ENCODE assay signal across 8 cellular contexts in genomic region chr11:118530180-118530682, GRCh38.
DNase-seq lines count a peak whose midpoint lies in the region; ATAC-seq lines count a peak whose summit lies in the region.

No MANE protein-coding gene starts in this region.

- H3K27me3 ChIP-seq in mucosa of rectum (ENCODE audit: control insufficient read depth in 2 of 2, insufficient read depth in 2 of 2, low read length in 2 of 2) = no peaks in the 10 kb centered on the region

- no peaks in the 10 kb centered on the region for H3K27me3 Mint-ChIP-seq in activated T-cell treated with anti-CD3 and anti-CD28 coated beads, Interleukin-2, amount 50 U/mL, for 24 hours

- no peak for ATAC-seq in HG02870 (IDR thresholded peaks at IDR 0.05; ENCODE audit: unreplicated experiment)
- no peak for ATAC-seq in HG03159 (IDR thresholded peaks at IDR 0.05; ENCODE audit: unreplicated experiment)
- ATAC-seq in HG02571 (IDR thresholded peaks at IDR 0.05; ENCODE audit: unreplicated experiment) = no peak

- H3K27ac ChIP-seq in cingulate gyrus (ENCODE audit: low read depth, low read length) (peak overlapping the region; percentile 60), mucosa of rectum (ENCODE audit: low read depth in 2 of 2, low read length in 2 of 2) (no peak overlapping the region)

- H3K4me3 ChIP-seq in mucosa of rectum (ENCODE audit: low read length in 2 of 2) = peak overlapping the region; percentile 58 to 81

- H3K4me1 ChIP-seq in mucosa of rectum (ENCODE audit: control insufficient read depth in 2 of 2, insufficient read depth in 2 of 2, low read length in 2 of 2) = peaks cover 16 to 19% of the 10 kb centered on the region in 2 donors

- no peak for DNase-seq in activated T-cell treated with anti-CD3 and anti-CD28 coated beads, Interleukin-2, amount 50 U/mL, for 24 hours
- DNase-seq in activated T-cell treated with anti-CD3 and anti-CD28 coated beads for 4 hours (no peak), NCI-H748 (lab: John Stamatoyannopoulos, UW; ENCODE audit: unreplicated experiment) (peak; percentile 81)

- H3K27ac Mint-ChIP-seq in activated T-cell treated with anti-CD3 and anti-CD28 coated beads, Interleukin-2, amount 50 U/mL, for 24 hours = peak overlapping the region; percentile 60

- H3K4me3 Mint-ChIP-seq in activated T-cell treated with anti-CD3 and anti-CD28 coated beads, Interleukin-2, amount 50 U/mL, for 24 hours = peak overlapping the region; percentile 87

- H3K36me3 ChIP-seq in mucosa of rectum (ENCODE audit: control insufficient read depth in 2 of 2, insufficient read depth in 2 of 2, low read length in 2 of 2) = no peaks in the 10 kb centered on the region

- peaks cover 18% of the 10 kb centered on the region for H3K36me3 Mint-ChIP-seq in activated T-cell treated with anti-CD3 and anti-CD28 coated beads, Interleukin-2, amount 50 U/mL, for 24 hours (ENCODE audit: low read depth)

- no peaks in the 10 kb centered on the region for H3K9me3 ChIP-seq in mucosa of rectum (ENCODE audit: control insufficient read depth in 2 of 2, low read length in 2 of 2)

- H3K9me3 Mint-ChIP-seq in activated T-cell treated with anti-CD3 and anti-CD28 coated beads, Interleukin-2, amount 50 U/mL, for 24 hours = no peaks in the 10 kb centered on the region

- peak overlapping the region; percentile 41 to 64 for H3K9ac ChIP-seq in mucosa of rectum (ENCODE audit: low read depth in 1 of 2, low read length in 2 of 2)

- H3K4me1 Mint-ChIP-seq in activated T-cell treated with anti-CD3 and anti-CD28 coated beads, Interleukin-2, amount 50 U/mL, for 24 hours (ENCODE audit: low read depth) = peaks cover 30% of the 10 kb centered on the region
